ENCODE assay signal across 1 cellular context in genomic region chr7:130213820-130214219, GRCh38.
TF ChIP-seq lines count a peak whose summit lies in the region.

No MANE protein-coding gene starts in this region.

TF ChIP-seq in K562, 482 proteins besides CTCF, POLR2A, EP300 and RAD21:
- no peak for TF ChIP-seq ETS2 (tag; IDR thresholded peaks at IDR 0.05; ENCODE audit: borderline replicate concordance, poor library complexity, severe bottlenecking)
- no peak for TF ChIP-seq HBP1 (CRISPR knock-in tag; IDR thresholded peaks at IDR 0.05)
